Comparison of ENCODE assay signal across 17 cellular contexts in the genomic region with DNA sequence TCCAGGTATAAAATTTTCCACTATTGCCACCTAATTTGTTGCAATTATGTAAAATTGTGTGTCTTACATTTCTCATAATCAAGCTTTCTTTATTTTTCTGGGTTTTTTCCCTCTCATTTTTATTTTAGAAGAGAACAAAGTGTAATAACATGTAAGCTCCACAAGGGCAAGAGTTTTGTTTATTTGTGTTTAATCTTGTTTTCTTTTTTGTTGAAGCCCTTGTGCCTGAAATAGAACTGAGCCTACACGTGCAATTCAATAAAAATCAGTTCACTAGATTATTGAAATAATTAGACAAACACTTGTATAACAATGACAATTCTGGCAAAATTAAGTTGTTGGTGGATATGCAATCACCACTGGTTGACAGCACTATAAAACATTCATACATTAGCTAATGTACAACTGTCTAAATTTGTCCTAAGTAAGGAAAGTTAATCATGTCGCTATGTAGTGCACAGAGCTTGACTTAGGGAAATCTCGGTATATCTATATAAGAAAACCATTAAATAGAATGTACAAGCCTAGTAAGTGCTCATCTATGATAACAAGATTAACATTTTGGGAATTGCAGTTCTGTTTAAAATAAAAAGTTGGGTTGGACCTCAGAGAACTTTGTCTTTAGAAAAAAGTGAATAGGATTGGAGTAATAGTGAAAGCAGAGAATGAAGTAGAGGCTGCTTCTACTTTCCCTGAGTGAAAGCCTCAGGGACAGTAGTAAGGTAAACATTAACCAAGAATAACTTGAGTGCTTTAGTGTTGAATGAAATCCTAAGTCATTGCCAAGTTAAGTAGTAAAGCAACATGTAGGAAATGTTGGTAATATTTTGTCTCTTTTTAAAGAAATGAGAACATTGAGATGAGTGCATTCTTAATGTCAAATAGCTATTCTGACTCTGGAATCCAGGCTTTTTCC. TPM values are rescaled to one million over a fixed set of nuclear protein-coding genes. Genes with fewer than 3 reads are reported as not detected.
DNase-seq lines count a peak whose midpoint lies in the region; ATAC-seq, FAIRE-seq and TF ChIP-seq lines count a peak whose summit lies in the region.
"Had no signal": no experiment of that assay in that cellular context is flagged by ENCODE, and none has a peak within 500 bp of the region (broad histone marks: within the 10 kb centered on the region; RNA-seq: fewer than 3 reads in every experiment).

No MANE protein-coding gene starts in this region.

- no peak overlapping the region for H3K4me2 ChIP-seq in endothelial cell of umbilical vein (ENCODE audit: insufficient read depth, low read length)

- BruUV-seq in endothelial cell of umbilical vein (replicated peaks; lab: Mats Ljungman, UMichigan), result no TSS peak

- no peak overlapping the region for H2AFZ ChIP-seq in endothelial cell of umbilical vein (ENCODE audit: low read depth, low read length)

- no peaks in the 10 kb centered on the region for H3K27me3 Mint-ChIP-seq in CD8-positive, alpha-beta T cell (ENCODE audit: low read depth)
- H3K27me3 Mint-ChIP-seq: activated CD4-positive, alpha-beta memory T cell treated with anti-CD3 and anti-CD28 coated beads for 36 hours had no signal

- H3K9me3 ChIP-seq in breast epithelium (peaks cover 9 to 13% of the 10 kb centered on the region in 2 donors), endothelial cell of umbilical vein (replicated peaks; ENCODE audit: control insufficient read depth, insufficient read depth, low read length) (no peaks in the 10 kb centered on the region)
- H3K9me3 ChIP-seq in CD8-positive, alpha-beta T cell (ENCODE audit: low read length), result no peaks in the 10 kb centered on the region
- H3K9me3 ChIP-seq: pancreas had no signal

- H3K4me3 ChIP-seq in breast epithelium (no peak overlapping the region), endothelial cell of umbilical vein (replicated peaks in 1 of 3; ENCODE audit: insufficient read depth in 1 of 3, low read depth in 1 of 3, low read length in 3 of 3) (no peak overlapping the region)
- no peak overlapping the region for H3K4me3 ChIP-seq in CD8-positive, alpha-beta T cell (ENCODE audit: low read depth, low read length)
- H3K4me3 ChIP-seq: pancreas had no signal

- intact Hi-C loops in breast epithelium (cut with DNase I; ENCODE audit: low total_unique reads), result loop anchor here (2.0 kb wide), 1 partner anchor 13 kb away; no protein-coding TSS in a partner anchor
- intact Hi-C loops in endothelial cell of umbilical vein (cut with micrococcal nuclease), result no loop called here
- intact Hi-C loops in CD8-positive, alpha-beta T cell (cut with DNase I, micrococcal nuclease), result no loop called here

- POLR2A ChIA-PET in endothelial cell of umbilical vein (lab: Charles Lee), result no interaction called here
- POLR2A ChIA-PET in CD8-positive, alpha-beta T cell (lab: Charles Lee), result no interaction called here

- CTCF ChIA-PET in endothelial cell of umbilical vein (lab: Charles Lee), result interaction anchor here (0.8 kb wide), 1 partner anchor 157 kb away, joined by 3 read pairs; no protein-coding TSS in a partner anchor
- CTCF ChIA-PET in CD8-positive, alpha-beta T cell (lab: Charles Lee), result no interaction called here

- no peaks in the 10 kb centered on the region for H3K27me3 ChIP-seq in breast epithelium
- H3K27me3 ChIP-seq in endothelial cell of umbilical vein (ENCODE audit: control insufficient read depth in 2 of 2, insufficient read depth in 2 of 2, low read length in 2 of 2), result no peaks in the 10 kb centered on the region
- no peaks in the 10 kb centered on the region for H3K27me3 ChIP-seq in CD8-positive, alpha-beta T cell (ENCODE audit: insufficient read depth, low read length)

- no peaks in the 10 kb centered on the region for H3K4me1 Mint-ChIP-seq in CD8-positive, alpha-beta T cell (ENCODE audit: low read depth)

- H3K79me2 ChIP-seq in endothelial cell of umbilical vein (ENCODE audit: control insufficient read depth, insufficient read depth, low read length), result no peaks in the 10 kb centered on the region

- H3K9ac ChIP-seq in endothelial cell of umbilical vein (replicated peaks; ENCODE audit: extremely low read depth, insufficient read depth, low read length), result no peak overlapping the region

- no peak for TF ChIP-seq POLR2A in breast epithelium (IDR thresholded peaks at IDR 0.05)
- no peak for TF ChIP-seq POLR2A in endothelial cell of umbilical vein (IDR thresholded peaks at IDR 0.05; ENCODE audit: low read depth, low read length)

- in situ Hi-C loops in T47D (cut with HindIII; ENCODE audit: low pct_unique_long_range_greater_than_20kb, low sequenced_read_pairs), result no loop called here

- dilution Hi-C loops in endothelial cell of umbilical vein (cut with MboI; ENCODE audit: extremely low pct_ligation_motif_present, low sequenced_read_pairs), result no loop called here

- DNase-seq in T47D (ENCODE audit: low read depth in 1 of 2, low spot score in 1 of 2) (peak; percentile 12 to 25), breast epithelium (ENCODE audit: low spot score in 2 of 2) (no peak), endothelial cell of umbilical vein (ENCODE audit: low read depth, low spot score) (no peak), NCI-H1694 treated with DMSO at 0.1 percent for 48 hours (lab: John Stamatoyannopoulos, UW) (no peak), occipital lobe (lab: John Stamatoyannopoulos, UW) (no peak), HUDEP-2 (lab: John Stamatoyannopoulos, UW; ENCODE audit: unreplicated experiment in 76 of 76) (no peak)
- no peak for DNase-seq in CD8-positive, alpha-beta T cell
- DNase-seq: 8988T; activated CD4-positive, alpha-beta memory T cell treated with anti-CD3 and anti-CD28 coated beads for 36 hours; activated gamma-delta T cell treated with Interleukin-2 at 50 U/mL for 16 hours; GDM1; mesendoderm; OCI-M1; pancreas had no signal

- no peak overlapping the region for H3K27ac ChIP-seq in breast epithelium
- H3K27ac ChIP-seq in endothelial cell of umbilical vein (ENCODE audit: insufficient read depth, low read depth, low read length), result no peak overlapping the region
- no peak overlapping the region for H3K27ac ChIP-seq in CD8-positive, alpha-beta T cell (ENCODE audit: low read depth, low read length)
- H3K27ac ChIP-seq: pancreas had no signal

- no peaks in the 10 kb centered on the region for H3K36me3 Mint-ChIP-seq in CD8-positive, alpha-beta T cell
- H3K36me3 Mint-ChIP-seq: activated CD4-positive, alpha-beta memory T cell treated with anti-CD3 and anti-CD28 coated beads for 36 hours had no signal

- peaks cover 19% of the 10 kb centered on the region for H3K9me3 Mint-ChIP-seq in CD8-positive, alpha-beta T cell

- no peaks in the 10 kb centered on the region for H3K4me1 ChIP-seq in breast epithelium
- H3K4me1 ChIP-seq in endothelial cell of umbilical vein (ENCODE audit: control insufficient read depth, extremely low read depth, insufficient read depth, low read length), result no peaks in the 10 kb centered on the region
- no peaks in the 10 kb centered on the region for H3K4me1 ChIP-seq in CD8-positive, alpha-beta T cell (ENCODE audit: insufficient read depth, low read length)
- H3K4me1 ChIP-seq: pancreas had no signal

- peak; percentile 12 for FAIRE-seq in endothelial cell of umbilical vein (lab: Jason Lieb, UNC)
- FAIRE-seq: H1, pancreas had no signal

- H3K36me3 ChIP-seq in breast epithelium, result no peaks in the 10 kb centered on the region
- no peaks in the 10 kb centered on the region for H3K36me3 ChIP-seq in endothelial cell of umbilical vein (ENCODE audit: control insufficient read depth in 2 of 2, extremely low read depth in 1 of 2, insufficient read depth in 2 of 2, low read length in 2 of 2)
- H3K36me3 ChIP-seq in CD8-positive, alpha-beta T cell (ENCODE audit: insufficient read depth, low read length), result no peaks in the 10 kb centered on the region
- H3K36me3 ChIP-seq: pancreas had no signal

- TF ChIP-seq CTCF in breast epithelium (IDR thresholded peaks at IDR 0.05) (no peak), endothelial cell of umbilical vein (IDR thresholded peaks at IDR 0.05; ENCODE audit: extremely low read depth in 1 of 2, insufficient read depth in 1 of 2, low read depth in 1 of 2, low read length in 2 of 2) (no peak)
- TF ChIP-seq CTCF in CD8-positive, alpha-beta T cell (IDR thresholded peaks at IDR 0.05), result no peak

- no peaks in the 10 kb centered on the region for H3K9me1 ChIP-seq in endothelial cell of umbilical vein (replicated peaks; ENCODE audit: control insufficient read depth, extremely low read depth, insufficient read depth, low read length)

- H3K27ac Mint-ChIP-seq in CD8-positive, alpha-beta T cell, result no peak overlapping the region
- H3K27ac Mint-ChIP-seq: activated CD4-positive, alpha-beta memory T cell treated with anti-CD3 and anti-CD28 coated beads for 36 hours had no signal

- peak; percentile 78 for ATAC-seq in HG02763 (IDR thresholded peaks at IDR 0.05; ENCODE audit: unreplicated experiment)
- ATAC-seq in CD8-positive, alpha-beta T cell, result no peak
- ATAC-seq: pancreas, SK-N-SH treated with all-trans-retinoic acid at 6 μM for 48 hours had no signal

- H3K4me3 Mint-ChIP-seq in CD8-positive, alpha-beta T cell, result no peak overlapping the region
- H3K4me3 Mint-ChIP-seq: activated CD4-positive, alpha-beta memory T cell treated with anti-CD3 and anti-CD28 coated beads for 36 hours had no signal

- no peaks in the 10 kb centered on the region for H4K20me1 ChIP-seq in endothelial cell of umbilical vein (replicated peaks; ENCODE audit: control insufficient read depth, extremely low read depth, insufficient read depth, low read length)

TF ChIP-seq in endothelial cell of umbilical vein, 7 proteins besides CTCF, POLR2A, EP300 and RAD21 (continues in another document):
- TF ChIP-seq EZH2 (IDR thresholded peaks at IDR 0.05; ENCODE audit: borderline replicate concordance, low read depth, low read length, severe bottlenecking) (no peak), POLR2AphosphoS5 (IDR thresholded peaks at IDR 0.05; ENCODE audit: insufficient read depth, low read depth, low read length) (no peak), FOS (IDR thresholded peaks at IDR 0.05; ENCODE audit: borderline replicate concordance, insufficient read depth, low read length) (no peak), GATA2 (IDR thresholded peaks at IDR 0.05; ENCODE audit: insufficient read depth, insufficient read length, low read depth, low read length) (no peak), MYC (IDR thresholded peaks at IDR 0.05; ENCODE audit: low read depth, low read length) (no peak), JUN (IDR thresholded peaks at IDR 0.05; ENCODE audit: borderline replicate concordance, insufficient read depth, insufficient read length, low read depth) (no peak)

RNA-seq across cellular contexts. Expression of a gene that starts 37.4 kb away (rescaled TPM):
- total RNA-seq in breast epithelium (under 1 TPM in 1 of 3 donors, not detected in 2; under 0.01 TPM), endothelial cell of umbilical vein (not detected in 2 replicates), occipital lobe (137 TPM)
- polyA plus RNA-seq in endothelial cell of umbilical vein, result not detected in 2 replicates
- polyA plus RNA-seq in endothelial cell of umbilical vein (2011; cell fraction: cytosol; rRNA removed), result not detected in 2 replicates
- not detected in 2 replicates for polyA plus RNA-seq in endothelial cell of umbilical vein (2011; cell fraction: nucleus; rRNA removed)
- not detected in 2 replicates for polyA plus RNA-seq in endothelial cell of umbilical vein (2012)
- polyA minus RNA-seq in endothelial cell of umbilical vein, result not detected in 2 replicates
- polyA minus RNA-seq in endothelial cell of umbilical vein (2011; cell fraction: cytosol; rRNA and poly(A)+ RNA removed), result not detected
- not detected in 2 replicates for polyA minus RNA-seq in endothelial cell of umbilical vein (2011; cell fraction: nucleus; rRNA and poly(A)+ RNA removed)
- total RNA-seq in CD8-positive, alpha-beta T cell, result not detected
- total RNA-seq: activated CD4-positive, alpha-beta memory T cell treated with anti-CD3 and anti-CD28 coated beads for 36 hours had no signal

Comparison
In these comparisons a context has a peak if more than half of its experiments do, and no peak if none do; other contexts are left out.
1. DNase-seq: peak in T47D (2 of 2); none in breast epithelium (0 of 2), endothelial cell of umbilical vein (single experiment), CD8-positive, alpha-beta T cell (0 of 7), NCI-H1694 treated with DMSO at 0.1 percent for 48 hours (single experiment), occipital lobe (single experiment) and HUDEP-2 (0 of 76).
2. RNA of a gene that starts 37.4 kb away (total RNA-seq): 137 TPM in occipital lobe (single experiment); under 0.01 TPM in breast epithelium, not detected in endothelial cell of umbilical vein and not detected in CD8-positive, alpha-beta T cell; every median in the first group is over 100 times any median in the second.